17 cellular contexts compared by ENCODE assay signal in the genomic region with DNA sequence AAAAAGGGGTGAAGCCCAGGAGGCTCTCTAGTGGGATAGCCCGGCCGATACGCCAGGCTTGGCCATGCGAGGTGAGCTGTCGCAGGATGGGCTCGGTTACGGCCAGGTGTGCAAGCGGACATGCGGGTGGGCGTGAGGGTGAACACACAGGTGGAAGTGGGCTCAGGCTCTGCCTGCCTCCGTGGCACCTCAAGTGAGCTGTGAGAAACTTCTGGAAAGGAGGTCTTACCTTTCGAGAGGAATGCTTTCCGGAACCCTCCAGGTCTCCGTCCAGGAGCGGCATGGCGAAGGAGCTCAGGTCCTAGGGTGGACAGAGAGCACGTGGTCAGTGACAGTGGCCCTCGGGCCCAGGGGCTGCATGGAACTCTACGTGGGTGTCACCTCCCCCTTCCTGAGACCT.
DNase-seq lines count a peak whose midpoint lies in the region; ATAC-seq and TF ChIP-seq lines count a peak whose summit lies in the region.
"Had no signal": no experiment of that assay in that cellular context is flagged by ENCODE, and none has a peak within 500 bp of the region (broad histone marks: within the 10 kb centered on the region; RNA-seq: fewer than 3 reads in every experiment).

No MANE protein-coding gene starts in this region.

- H3K9me3 ChIP-seq in T-helper 17 cell (ENCODE audit: control insufficient read depth, low read length, poor library complexity, severe bottlenecking) (no peaks in the 10 kb centered on the region), lower lobe of right lung (no peaks in the 10 kb centered on the region)
- H3K9me3 ChIP-seq: A549, BE2C had no signal

- DNase-seq in T-helper 17 cell (no peak), chondrocyte (ENCODE audit: low spot score) (peak; percentile 84), lower lobe of right lung (peak; percentile 38), iPS-NIHi7 (ENCODE audit: extremely low spot score) (no peak)
- DNase-seq in stimulated activated effector memory CD8-positive, alpha-beta T cell treated with anti-CD3 and anti-CD28 coated beads, Interleukin-12 subunit alpha, Interleukin-12 subunit beta, amount 100 ng/mL, for 72 hours (ENCODE audit: low spot score in 2 of 2): no peak
- DNase-seq in activated CD8-positive, alpha-beta memory T cell treated with anti-CD3 and anti-CD28 coated beads, Interleukin-2, amount 50 U/mL, for 48 hours: no peak
- DNase-seq: BE2C; CD8-positive, alpha-beta T cell; COR-L47; DMS153; DMS79 treated with DMSO at 0.1 percent for 48 hours; EL; GM23248 had no signal

- H3K4me1 ChIP-seq in lower lobe of right lung: peaks cover 10% of the 10 kb centered on the region

- intact Hi-C loops in lower lobe of right lung (cut with DNase I): no loop called here

- TF ChIP-seq CTCF in chondrocyte (IDR thresholded peaks at IDR 0.05): no peak
- no peak for TF ChIP-seq CTCF in lower lobe of right lung (IDR thresholded peaks at IDR 0.05)

- no peak overlapping the region for H3K27ac ChIP-seq in lower lobe of right lung
- H3K27ac ChIP-seq: A549, C4-2B, GM23248 had no signal

- H3K4me3 ChIP-seq in lower lobe of right lung: no peak overlapping the region
- H3K4me3 ChIP-seq: A549, GM23248 had no signal

- no peaks in the 10 kb centered on the region for H3K9me3 Mint-ChIP-seq in chondrocyte (ENCODE audit: low read depth)
- H3K9me3 Mint-ChIP-seq in stimulated activated effector memory CD8-positive, alpha-beta T cell treated with anti-CD3 and anti-CD28 coated beads, Interleukin-12 subunit alpha, Interleukin-12 subunit beta, amount 100 ng/mL, for 72 hours: no peaks in the 10 kb centered on the region
- H3K9me3 Mint-ChIP-seq: CD8-positive, alpha-beta T cell had no signal

- ATAC-seq in T-helper 17 cell (no peak), lower lobe of right lung (no peak)
- no peak for ATAC-seq in stimulated activated effector memory CD8-positive, alpha-beta T cell treated with anti-CD3 and anti-CD28 coated beads, Interleukin-12 subunit alpha, Interleukin-12 subunit beta, amount 100 ng/mL, for 72 hours
- no peak for ATAC-seq in activated CD4-positive, CD25-positive, alpha-beta regulatory T cell treated with anti-CD3 and anti-CD28 coated beads, Interleukin-2, amount 50 U/mL, for 24 hours
- ATAC-seq: A549; CD8-positive, alpha-beta T cell; HCT116 had no signal

- H3K27ac Mint-ChIP-seq in T-helper 17 cell: no peak overlapping the region
- no peak overlapping the region for H3K27ac Mint-ChIP-seq in chondrocyte (ENCODE audit: unreplicated experiment)
- peak overlapping the region; percentile 48 for H3K27ac Mint-ChIP-seq in stimulated activated effector memory CD8-positive, alpha-beta T cell treated with anti-CD3 and anti-CD28 coated beads, Interleukin-12 subunit alpha, Interleukin-12 subunit beta, amount 100 ng/mL, for 72 hours

- H3K36me3 ChIP-seq in lower lobe of right lung: no peaks in the 10 kb centered on the region
- H3K36me3 ChIP-seq: BE2C had no signal

- no peaks in the 10 kb centered on the region for H3K27me3 ChIP-seq in lower lobe of right lung (ENCODE audit: low read depth)
- H3K27me3 ChIP-seq: BE2C had no signal

- peak overlapping the region; percentile 41 for H3K4me3 Mint-ChIP-seq in T-helper 17 cell
- no peak overlapping the region for H3K4me3 Mint-ChIP-seq in chondrocyte (ENCODE audit: unreplicated experiment)
- no peak overlapping the region for H3K4me3 Mint-ChIP-seq in stimulated activated effector memory CD8-positive, alpha-beta T cell treated with anti-CD3 and anti-CD28 coated beads, Interleukin-12 subunit alpha, Interleukin-12 subunit beta, amount 100 ng/mL, for 72 hours
- H3K4me3 Mint-ChIP-seq: CD8-positive, alpha-beta T cell had no signal

- no peaks in the 10 kb centered on the region for H3K27me3 Mint-ChIP-seq in T-helper 17 cell
- peaks cover 9% of the 10 kb centered on the region for H3K27me3 Mint-ChIP-seq in chondrocyte (ENCODE audit: low read depth)

- H3K36me3 Mint-ChIP-seq in T-helper 17 cell (ENCODE audit: low read depth): peaks cover 2% of the 10 kb centered on the region
- H3K36me3 Mint-ChIP-seq in chondrocyte (ENCODE audit: low read depth): no peaks in the 10 kb centered on the region
- no peaks in the 10 kb centered on the region for H3K36me3 Mint-ChIP-seq in stimulated activated effector memory CD8-positive, alpha-beta T cell treated with anti-CD3 and anti-CD28 coated beads, Interleukin-12 subunit alpha, Interleukin-12 subunit beta, amount 100 ng/mL, for 72 hours

- H3K4me1 Mint-ChIP-seq in T-helper 17 cell (peaks cover 24% of the 10 kb centered on the region), chondrocyte (ENCODE audit: low read depth) (peaks cover 5% of the 10 kb centered on the region)
- H3K4me1 Mint-ChIP-seq in stimulated activated effector memory CD8-positive, alpha-beta T cell treated with anti-CD3 and anti-CD28 coated beads, Interleukin-12 subunit alpha, Interleukin-12 subunit beta, amount 100 ng/mL, for 72 hours: peaks cover 35% of the 10 kb centered on the region

Comparison
In these comparisons a context has a peak if more than half of its experiments do, and no peak if none do; other contexts are left out.
1. DNase-seq: peak in chondrocyte (single experiment) and lower lobe of right lung (single experiment); none in T-helper 17 cell (0 of 3), stimulated activated effector memory CD8-positive, alpha-beta T cell treated with anti-CD3 and anti-CD28 coated beads, Interleukin-12 subunit alpha, Interleukin-12 subunit beta, amount 100 ng/mL, for 72 hours (0 of 2), activated CD8-positive, alpha-beta memory T cell treated with anti-CD3 and anti-CD28 coated beads, Interleukin-2, amount 50 U/mL, for 48 hours (single experiment) and iPS-NIHi7 (single experiment).